Comparison of ENCODE assay signal across 35 cellular contexts in genomic region chr14:37186865-37187264, GRCh38. TPM values are rescaled to one million over a fixed set of nuclear protein-coding genes. Genes with fewer than 3 reads are reported as not detected.
"Had no signal": no experiment of that assay in that cellular context is flagged by ENCODE, and none has a peak within 500 bp of the region (broad histone marks: within the 10 kb centered on the region; RNA-seq: fewer than 3 reads in every experiment).

No MANE protein-coding gene starts in this region.

- H3K36me3 ChIP-seq: adrenal gland, ascending aorta, brain microvascular endothelial cell, breast epithelium, cardiac muscle cell had no signal

- H3K4me1 ChIP-seq: adrenal gland, ascending aorta, body of pancreas, breast epithelium had no signal

- H3K27me3 ChIP-seq: adrenal gland, ascending aorta, body of pancreas, brain microvascular endothelial cell, breast epithelium, cardiac muscle cell had no signal

- DNase-seq: activated effector memory CD4-positive, alpha-beta T cell treated with anti-CD3 and anti-CD28 coated beads, Interleukin-2, amount 50 U/mL, for 16 hours; activated effector memory CD4-positive, alpha-beta T cell treated with Interleukin-2 at 50 U/mL for 16 hours; activated gamma-delta T cell; activated gamma-delta T cell treated with Interleukin-2 at 50 U/mL for 16 hours; activated naive CD4-positive, alpha-beta T cell; activated naive CD4-positive, alpha-beta T cell treated with anti-CD3 and anti-CD28 coated beads for 36 hours; activated naive CD4-positive, alpha-beta T cell treated with anti-CD3 and anti-CD28 coated beads, Interleukin-2, amount 10 ng/mL, durations not matched to agents 7 days and 5 days; activated naive CD4-positive, alpha-beta T cell treated with anti-CD3 and anti-CD28 coated beads, Interleukin-2, amount 50 U/mL, for 16 hours; activated naive CD4-positive, alpha-beta T cell treated with Interleukin-2 at 50 U/mL for 16 hours; activated naive CD8-positive, alpha-beta T cell treated with anti-CD3 and anti-CD28 coated beads for 36 hours; activated naive CD8-positive, alpha-beta T cell treated with anti-CD3 and anti-CD28 coated beads, Interleukin-2, amount 10 ng/mL, durations not matched to agents 7 days and 5 days; activated naive CD8-positive, alpha-beta T cell treated with anti-CD3 and anti-CD28 coated beads, Interleukin-2, amount 50 U/mL, for 24 hours; activated T-cell treated with anti-CD3 and anti-CD28 coated beads, Interleukin-2, amount 50 U/mL, for 24 hours; activated T-cell treated with anti-CD3 and anti-CD28 coated beads, Interleukin-2, amount 50 U/mL, for 4 hours; activated T-cell treated with anti-CD3 and anti-CD28 coated beads, Interleukin-2, amount 50 U/mL, for 48 hours; activated T-cell treated with anti-CD3 and anti-CD28 coated beads, Interleukin-2, amount 50 U/mL, for 72 hours; adrenal gland; amniotic stem cell; amygdala; anterior cingulate cortex; aorta; body of pancreas; brain microvascular endothelial cell; caudate nucleus; central memory CD4-positive, alpha-beta T cell; cerebellar nuclear complex had no signal

- H3K27ac ChIP-seq: adrenal gland, ascending aorta, body of pancreas, brain microvascular endothelial cell, breast epithelium, cardiac muscle cell had no signal

- H3K9me3 ChIP-seq: adrenal gland, ascending aorta, body of pancreas had no signal

- ATAC-seq: activated naive CD4-positive, alpha-beta T cell treated with anti-CD3 and anti-CD28 coated beads, Interleukin-2, amount 50 U/mL, for 72 hours; activated naive CD8-positive, alpha-beta T cell treated with anti-CD3 and anti-CD28 coated beads, Interleukin-2, amount 50 U/mL, for 24 hours; activated T-cell treated with anti-CD3 and anti-CD28 coated beads, Interleukin-2, amount 50 U/mL, for 4 hours; activated T-cell treated with anti-CD3 and anti-CD28 coated beads, Interleukin-2, amount 50 U/mL, for 72 hours; activated T-helper 17 cell treated with anti-CD3 and anti-CD28 coated beads, Interleukin-2, amount 50 U/mL, for 72 hours; body of pancreas had no signal

- FAIRE-seq: astrocyte, bronchial epithelial cell had no signal

- H3K4me3 ChIP-seq: adrenal gland, ascending aorta, body of pancreas, breast epithelium, cardiac muscle cell had no signal

RNA-seq across cellular contexts. Expression of gene MIPOL1, which starts 10.9 kb away (rescaled TPM):
- total RNA-seq: activated naive CD8-positive, alpha-beta T cell treated with anti-CD3 and anti-CD28 coated beads for 36 hours; activated naive CD8-positive, alpha-beta T cell treated with anti-CD3 and anti-CD28 coated beads, Interleukin-2, amount 10 ng/mL, durations not matched to agents 7 days and 5 days; activated T-helper 1 cell treated with anti-CD3 and anti-CD28 coated beads, Interleukin-12 subunit alpha, Interleukin-12 subunit beta, Interleukin-2, Interleukin-4 antibody, amounts not matched to agents 30 ng/mL and 10 ng/mL and 1 ng/mL, durations not matched to agents 14 hours and 24 hours and 36 hours; activated T-helper 2 cell treated with anti-CD3 and anti-CD28 coated beads, Interferon-gamma antibody, Interleukin-2, Interleukin-4, amounts not matched to agents 10 μg/mL and 5 μg/mL and 100 μg/mL, durations not matched to agents 14 hours and 24 hours and 36 hours had no signal

RNA-seq across cellular contexts. Expression of gene SLC25A21, which starts 14.5 kb away (rescaled TPM):
- total RNA-seq: activated naive CD4-positive, alpha-beta T cell treated with anti-CD3 and anti-CD28 coated beads for 36 hours; activated naive CD4-positive, alpha-beta T cell treated with anti-CD3 and anti-CD28 coated beads, Interleukin-2, amount 50 U/mL, for 72 hours; activated naive CD8-positive, alpha-beta T cell treated with anti-CD3 and anti-CD28 coated beads for 36 hours; activated naive CD8-positive, alpha-beta T cell treated with anti-CD3 and anti-CD28 coated beads, Interleukin-2, amount 10 ng/mL, durations not matched to agents 7 days and 5 days; activated T-cell treated with anti-CD3 and anti-CD28 coated beads, Interleukin-2, amount 50 U/mL, for 4 hours; activated T-cell treated with anti-CD3 and anti-CD28 coated beads, Interleukin-2, amount 50 U/mL, for 72 hours; activated T-helper 1 cell treated with anti-CD3 and anti-CD28 coated beads, Interleukin-12 subunit alpha, Interleukin-12 subunit beta, Interleukin-2, Interleukin-4 antibody, amounts not matched to agents 30 ng/mL and 10 ng/mL and 1 ng/mL, durations not matched to agents 14 hours and 24 hours and 36 hours; activated T-helper 17 cell treated with anti-CD3 and anti-CD28 coated beads, Interleukin-2, amount 50 U/mL, for 72 hours; activated T-helper 2 cell treated with anti-CD3 and anti-CD28 coated beads, Interferon-gamma antibody, Interleukin-2, Interleukin-4, amounts not matched to agents 10 μg/mL and 5 μg/mL and 100 μg/mL, durations not matched to agents 14 hours and 24 hours and 36 hours; ascending aorta; body of pancreas had no signal
